Comparison of ENCODE assay signal across 28 cellular contexts in the genomic region with DNA sequence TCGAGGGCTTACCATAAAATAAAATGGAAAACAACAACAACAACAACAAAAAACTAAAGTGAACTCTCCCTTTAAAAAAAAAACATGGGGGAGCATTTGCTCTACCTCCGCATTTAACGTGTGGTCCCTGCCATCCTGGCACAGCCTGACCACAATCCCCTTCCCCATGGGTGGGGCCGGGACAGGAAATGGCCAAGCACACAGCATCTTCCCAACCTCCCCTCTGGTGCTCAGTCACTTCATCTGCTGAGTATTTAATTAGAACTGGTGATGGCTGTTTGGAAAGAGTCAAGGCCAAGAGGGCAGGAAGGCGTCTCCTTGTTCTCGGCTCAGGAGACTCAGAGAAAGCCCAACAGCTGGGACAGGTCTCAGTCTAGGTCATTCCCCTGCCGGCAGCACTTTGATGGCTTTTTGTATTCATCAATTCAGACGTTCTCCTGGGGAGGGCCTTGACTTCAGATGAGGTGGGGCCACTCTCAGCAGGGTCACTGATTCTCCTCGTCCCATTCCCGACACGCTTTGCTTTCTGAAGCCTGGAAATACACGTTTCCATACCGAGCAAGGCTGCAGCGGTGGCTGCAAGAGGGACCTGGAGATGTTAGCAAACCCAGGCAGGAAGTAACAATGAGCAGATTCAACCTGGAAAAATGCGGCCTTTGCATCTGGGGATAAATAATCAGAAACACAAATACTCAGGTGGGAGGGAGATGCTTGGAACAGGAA. TPM values are rescaled to one million over a fixed set of nuclear protein-coding genes. Genes with fewer than 3 reads are reported as not detected.
"Had no signal": no experiment of that assay in that cellular context is flagged by ENCODE, and none has a peak within 500 bp of the region (broad histone marks: within the 10 kb centered on the region; RNA-seq: fewer than 3 reads in every experiment).

No MANE protein-coding gene starts in this region.

- H3K36me3 Mint-ChIP-seq: activated naive CD8-positive, alpha-beta T cell treated with anti-CD3 and anti-CD28 coated beads, Interleukin-2, amount 10 ng/mL, durations not matched to agents 7 days and 5 days; T-cell had no signal

- H3K9me3 ChIP-seq: adrenal gland had no signal

- H3K4me3 ChIP-seq: adrenal gland, SK-N-MC had no signal

- H3K4me3 Mint-ChIP-seq: activated CD4-positive, alpha-beta memory T cell treated with anti-CD3 and anti-CD28 coated beads, Interleukin-2, amount 10 ng/mL, durations not matched to agents 7 days and 5 days; activated CD4-positive, alpha-beta T cell treated with anti-CD3 and anti-CD28 coated beads for 36 hours; activated naive CD8-positive, alpha-beta T cell treated with anti-CD3 and anti-CD28 coated beads, Interleukin-2, amount 10 ng/mL, durations not matched to agents 7 days and 5 days; activated T-cell treated with anti-CD3 and anti-CD28 coated beads, Interleukin-2, amount 50 U/mL, for 72 hours; T-cell had no signal

- H3K9me3 Mint-ChIP-seq: activated CD4-positive, alpha-beta memory T cell treated with anti-CD3 and anti-CD28 coated beads, Interleukin-2, amount 10 ng/mL, durations not matched to agents 7 days and 5 days; activated naive CD8-positive, alpha-beta T cell treated with anti-CD3 and anti-CD28 coated beads, Interleukin-2, amount 10 ng/mL, durations not matched to agents 7 days and 5 days; activated T-cell treated with anti-CD3 and anti-CD28 coated beads, Interleukin-2, amount 50 U/mL, for 72 hours; T-cell had no signal

- H3K27me3 ChIP-seq: adrenal gland had no signal

- H3K4me1 ChIP-seq: adrenal gland had no signal

- H3K36me3 ChIP-seq: adrenal gland had no signal

- H3K4me1 Mint-ChIP-seq: activated CD4-positive, alpha-beta memory T cell treated with anti-CD3 and anti-CD28 coated beads, Interleukin-2, amount 10 ng/mL, durations not matched to agents 7 days and 5 days; activated CD4-positive, alpha-beta T cell treated with anti-CD3 and anti-CD28 coated beads for 36 hours; activated naive CD8-positive, alpha-beta T cell treated with anti-CD3 and anti-CD28 coated beads, Interleukin-2, amount 10 ng/mL, durations not matched to agents 7 days and 5 days; T-cell had no signal

- DNase-seq: activated CD4-positive, alpha-beta memory T cell treated with anti-CD3 and anti-CD28 coated beads, Interleukin-2, amount 10 ng/mL, durations not matched to agents 7 days and 5 days; activated CD4-positive, alpha-beta T cell treated with anti-CD3 and anti-CD28 coated beads for 36 hours; activated CD4-positive, alpha-beta T cell treated with anti-CD3 and anti-CD28 coated beads, Interleukin-2, amount 50 U/mL, for 1 hour; activated naive CD4-positive, alpha-beta T cell treated with anti-CD3 and anti-CD28 coated beads, Interleukin-2, amount 50 U/mL, for 16 hours; activated naive CD8-positive, alpha-beta T cell treated with anti-CD3 and anti-CD28 coated beads, Interleukin-2, amount 10 ng/mL, durations not matched to agents 7 days and 5 days; activated T-cell treated with anti-CD3 and anti-CD28 coated beads for 4 hours; activated T-cell treated with anti-CD3 and anti-CD28 coated beads, Interleukin-2, amount 50 U/mL, for 72 hours; adrenal gland; anterior cingulate cortex; KG1; NCI-H1048; NCI-H146; NCI-H187 treated with DMSO at 0.1 percent for 48 hours; NCI-H2081 treated with DMSO at 0.1 percent for 48 hours; NCI-H226; NCI-H526; NCI-H82; NK-92 treated with Interleukin-12 subunit alpha and Interleukin-12 subunit beta, amount 100 ng/mL, for 24 hours; OCI-M1; RPMI8226; T-cell had no signal

- ATAC-seq: activated CD4-positive, alpha-beta T cell treated with anti-CD3 and anti-CD28 coated beads for 36 hours; activated T-cell treated with anti-CD3 and anti-CD28 coated beads, Interleukin-2, amount 50 U/mL, for 72 hours; Panc1; Right ventricle myocardium inferior; T-cell had no signal

- H3K27ac ChIP-seq: adrenal gland, SK-N-MC, VCaP had no signal

- H3K27ac Mint-ChIP-seq: activated CD4-positive, alpha-beta memory T cell treated with anti-CD3 and anti-CD28 coated beads, Interleukin-2, amount 10 ng/mL, durations not matched to agents 7 days and 5 days; activated CD4-positive, alpha-beta T cell treated with anti-CD3 and anti-CD28 coated beads for 36 hours; activated naive CD8-positive, alpha-beta T cell treated with anti-CD3 and anti-CD28 coated beads, Interleukin-2, amount 10 ng/mL, durations not matched to agents 7 days and 5 days; activated T-cell treated with anti-CD3 and anti-CD28 coated beads, Interleukin-2, amount 50 U/mL, for 72 hours; T-cell had no signal

RNA-seq across cellular contexts. Expression of a gene that starts 44.4 kb away (rescaled TPM):
- total RNA-seq: activated CD4-positive, alpha-beta memory T cell treated with anti-CD3 and anti-CD28 coated beads, Interleukin-2, amount 10 ng/mL, durations not matched to agents 7 days and 5 days; activated CD4-positive, alpha-beta T cell treated with anti-CD3 and anti-CD28 coated beads for 36 hours; activated CD8-positive, alpha-beta memory T cell treated with anti-CD3 and anti-CD28 coated beads for 36 hours; activated naive CD8-positive, alpha-beta T cell treated with anti-CD3 and anti-CD28 coated beads, Interleukin-2, amount 10 ng/mL, durations not matched to agents 7 days and 5 days; activated T-cell treated with anti-CD3 and anti-CD28 coated beads, Interleukin-2, amount 50 U/mL, for 72 hours; NCI-H460; T-cell; T-helper 2 cell treated with Interferon-gamma antibody and Interleukin-4, amounts not matched to agents 100 ng/mL and 5 ng/mL, for 36 hours had no signal
